Comparison of ENCODE assay signal across 1 cellular context in the genomic region with DNA sequence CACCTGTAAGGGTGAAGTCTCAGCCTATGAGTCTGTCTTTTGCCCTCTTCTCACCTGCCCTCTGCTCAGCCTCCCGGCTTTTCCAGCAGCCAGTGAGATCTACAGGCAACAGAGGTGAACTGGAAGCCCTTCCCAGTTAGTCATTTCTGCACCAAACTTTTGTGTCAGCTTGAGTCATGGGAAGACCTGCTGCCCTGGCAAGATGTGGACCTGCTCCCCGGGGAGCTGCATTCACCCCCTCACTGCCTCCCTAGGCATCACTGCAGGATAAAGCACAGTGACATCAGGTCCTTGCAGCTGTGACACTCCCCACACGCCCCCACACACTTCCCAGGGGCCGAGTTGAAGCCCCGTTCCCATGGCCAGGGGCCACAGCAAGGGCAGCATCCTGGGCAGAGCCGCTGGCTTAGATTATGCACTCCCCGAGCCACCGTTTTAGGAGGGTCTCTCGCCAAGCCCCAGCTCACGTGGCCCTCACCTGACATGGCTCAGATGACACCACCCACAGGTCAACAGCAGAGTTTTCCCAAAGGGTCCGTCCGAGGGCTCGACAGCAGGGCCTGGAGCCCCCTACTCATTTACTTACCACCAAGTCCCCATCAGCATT.
A peak's percentile ranks its signal among the peaks of the same experiment; 100 is the strongest.
TF ChIP-seq lines count a peak whose summit lies in the region.

No MANE protein-coding gene starts in this region.

TF ChIP-seq in IMR-90, 13 proteins besides CTCF, POLR2A, EP300 and RAD21 (continued from another document):
- TF ChIP-seq MAZ (IDR thresholded peaks at IDR 0.05; ENCODE audit: borderline replicate concordance, low read depth, low read length): peak; percentile 20; the same call in 1 of the 2 replicates
- TF ChIP-seq, protein P1, sequence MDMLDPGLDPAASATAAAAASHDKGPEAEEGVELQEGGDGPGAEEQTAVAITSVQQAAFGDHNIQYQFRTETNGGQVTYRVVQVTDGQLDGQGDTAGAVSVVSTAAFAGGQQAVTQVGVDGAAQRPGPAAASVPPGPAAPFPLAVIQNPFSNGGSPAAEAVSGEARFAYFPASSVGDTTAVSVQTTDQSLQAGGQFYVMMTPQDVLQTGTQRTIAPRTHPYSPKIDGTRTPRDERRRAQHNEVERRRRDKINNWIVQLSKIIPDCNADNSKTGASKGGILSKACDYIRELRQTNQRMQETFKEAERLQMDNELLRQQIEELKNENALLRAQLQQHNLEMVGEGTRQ (IDR thresholded peaks at IDR 0.05; ENCODE audit: low read depth, low read length): no peak
